1 cellular context compared by ENCODE assay signal in genomic region chr3:102179321-102180290, GRCh38.
TF ChIP-seq lines count a peak whose summit lies in the region.

No MANE protein-coding gene starts in this region.

TF ChIP-seq in GM23338, 12 proteins besides CTCF, POLR2A, EP300 and RAD21 (continued from another document):
- no peak for TF ChIP-seq REST (IDR thresholded peaks at IDR 0.05; ENCODE audit: unreplicated experiment)
- TF ChIP-seq JUNB (IDR thresholded peaks at IDR 0.05; ENCODE audit: unreplicated experiment) = no peak
- no peak for TF ChIP-seq NANOG (IDR thresholded peaks at IDR 0.05; ENCODE audit: borderline replicate concordance)
- no peak for TF ChIP-seq STAT1 (IDR thresholded peaks at IDR 0.05; ENCODE audit: unreplicated experiment)
- TF ChIP-seq POLR2AphosphoS5 (IDR thresholded peaks at IDR 0.05; ENCODE audit: low read depth) = no peak
